Comparison of ENCODE assay signal across 8 cellular contexts in genomic region chr9:37800631-37801286, GRCh38. TPM values are rescaled to one million over a fixed set of nuclear protein-coding genes. Genes with fewer than 3 reads are reported as not detected.
DNase-seq lines count a peak whose midpoint lies in the region; ATAC-seq and TF ChIP-seq lines count a peak whose summit lies in the region.

A gene with protein sequence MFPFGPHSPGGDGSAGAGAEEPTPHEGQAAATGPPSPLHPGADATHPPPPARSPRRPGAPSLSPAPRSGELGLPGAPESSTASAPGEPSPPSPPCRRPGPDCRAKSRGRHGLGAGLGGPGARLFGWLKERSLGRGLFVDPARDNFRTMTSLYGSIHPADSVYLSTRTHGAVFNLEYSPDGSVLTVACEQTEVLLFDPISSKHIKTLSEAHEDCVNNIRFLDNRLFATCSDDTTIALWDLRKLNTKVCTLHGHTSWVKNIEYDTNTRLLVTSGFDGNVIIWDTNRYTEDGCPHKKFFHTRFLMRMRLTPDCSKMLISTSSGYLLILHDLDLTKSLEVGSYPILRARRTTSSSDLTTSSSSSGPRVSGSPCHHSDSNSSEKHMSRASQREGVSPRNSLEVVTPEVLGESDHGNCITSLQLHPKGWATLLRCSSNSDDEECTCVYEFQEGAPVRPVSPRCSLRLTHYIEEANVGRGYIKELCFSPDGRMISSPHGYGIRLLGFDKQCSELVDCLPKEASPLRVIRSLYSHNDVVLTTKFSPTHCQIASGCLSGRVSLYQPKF (plus strand): TSS chr9:37800797. CDS start chr9:37800867, 70 bp downstream.

- no peaks in the 10 kb centered on the region for H3K9me3 Mint-ChIP-seq in HFFc6

- H3K36me3 Mint-ChIP-seq in HFFc6 (ENCODE audit: low read depth) (no peaks in the 10 kb centered on the region), T-helper 17 cell (ENCODE audit: low read depth) (peaks cover 5% of the 10 kb centered on the region)

- peak; percentile 89 for ATAC-seq in T-helper 17 cell

- peaks cover 0 to 32% of the 10 kb centered on the region in 2 donors for H3K4me1 ChIP-seq in right atrium auricular region
- H3K4me1 ChIP-seq in uterus = peaks cover 8 to 23% of the 10 kb centered on the region in 2 donors

- no peaks in the 10 kb centered on the region for H3K9me3 ChIP-seq in T-helper 17 cell (ENCODE audit: control insufficient read depth, low read length, poor library complexity, severe bottlenecking)
- no peaks in the 10 kb centered on the region for H3K9me3 ChIP-seq in right atrium auricular region
- no peaks in the 10 kb centered on the region for H3K9me3 ChIP-seq in uterus

- TF ChIP-seq CTCF in GM12865 (IDR thresholded peaks at IDR 0.05; ENCODE audit: insufficient read depth, low read depth, low read length, missing control alignments) (no peak), HFFc6 (IDR thresholded peaks at IDR 0.05) (no peak), NB4 (IDR thresholded peaks at IDR 0.05; ENCODE audit: low read depth, low read length) (no peak), right atrium auricular region (IDR thresholded peaks at IDR 0.05) (no peak), uterus (IDR thresholded peaks at IDR 0.05) (peak in 2 of 4 experiments; percentile 29 to 48)

- no peaks in the 10 kb centered on the region; the same call in 1 of the 2 replicates for H3K27me3 Mint-ChIP-seq in HFFc6 (ENCODE audit: insufficient read depth)
- H3K27me3 Mint-ChIP-seq in T-helper 17 cell = peaks cover 4% of the 10 kb centered on the region

- peak; percentile 93 for DNase-seq in GM12865 (ENCODE audit: low read depth)
- DNase-seq in HFFc6 = peak; percentile 74
- peak; percentile 86 for DNase-seq in NB4 (ENCODE audit: low read depth)
- DNase-seq in T-helper 17 cell = peak; percentile 79 to 89 (median 80)
- DNase-seq in right atrium auricular region (ENCODE audit: low spot score) = peak; percentile 88
- DNase-seq in putamen (ENCODE audit: low spot score) = peak; percentile 73
- peak; percentile 76 to 85 for DNase-seq in uterus

- H3K27ac Mint-ChIP-seq in HFFc6 (peak within 1 kb of the TSS; percentile 87), T-helper 17 cell (peak within 1 kb of the TSS; percentile 56)

- H3K27ac ChIP-seq in angular gyrus (ENCODE audit: low read depth, low read length) (peak within 1 kb of the TSS; percentile 52), right atrium auricular region (peak within 1 kb of the TSS; percentile 87 to 89), uterus (peak within 1 kb of the TSS; percentile 75 to 76)

- H3K27me3 ChIP-seq in right atrium auricular region = no peaks in the 10 kb centered on the region
- H3K27me3 ChIP-seq in uterus = no peaks in the 10 kb centered on the region

- H3K4me3 ChIP-seq in GM12865 (ENCODE audit: low read depth, low read length) = peak within 1 kb of the TSS; percentile 99
- H3K4me3 ChIP-seq in NB4 (ENCODE audit: low read depth, low read length) = peak within 1 kb of the TSS; percentile 88
- peak within 1 kb of the TSS; percentile 92 to 93 for H3K4me3 ChIP-seq in right atrium auricular region
- peak within 1 kb of the TSS; percentile 79 to 81 for H3K4me3 ChIP-seq in uterus

- H3K4me1 Mint-ChIP-seq in HFFc6 (ENCODE audit: low read depth) (peaks cover 29% of the 10 kb centered on the region), T-helper 17 cell (peaks cover 28% of the 10 kb centered on the region)

- H3K4me3 Mint-ChIP-seq in HFFc6 (peak within 1 kb of the TSS; percentile 81), T-helper 17 cell (peak within 1 kb of the TSS; percentile 93)

- intact Hi-C loops in uterus (cut with DNase I; ENCODE audit: low total_unique reads) = no loop called here

- H3K36me3 ChIP-seq in right atrium auricular region (no peaks in the 10 kb centered on the region), uterus (no peaks in the 10 kb centered on the region)

- peak; percentile 45 for TF ChIP-seq POLR2A in NB4 (IDR thresholded peaks at IDR 0.05; ENCODE audit: extremely low read depth, insufficient read length)
- TF ChIP-seq POLR2A in uterus (IDR thresholded peaks at IDR 0.05) = peak in 1 of 2 donors; percentile 71

RNA-seq across cellular contexts. Expression of the gene that starts here (rescaled TPM):
- total RNA-seq in HFFc6 (2021; fragmentation: NEBNext Ultra II Directional; extraction: Animal tissue kit (Norgen Biotek cat#: 25700)) = 10 to 100 TPM; 18.3 to 26.5 (median 23.1) TPM
- total RNA-seq in T-helper 17 cell (10 to 100 TPM; 12.1 to 13.0 TPM), right atrium auricular region (10 to 100 TPM; 14.1 to 18.2 TPM), uterus (10 to 100 TPM; 10.8 to 34.8 (median 29.6) TPM)

Comparison
In these comparisons a context has a peak if more than half of its experiments do, and no peak if none do; other contexts are left out.
1. Peak in every context shown above with its lines: DNase-seq, ATAC-seq, H3K4me3 ChIP-seq and H3K27ac ChIP-seq.